In genomic region chr13:76659074-76659473, GRCh38 we compare ENCODE assay signal across 8 cellular contexts.
DNase-seq lines count a peak whose midpoint lies in the region; ATAC-seq and TF ChIP-seq lines count a peak whose summit lies in the region.
"Not testable (repeated sequence)": the region's sequence is repeated elsewhere in the genome, so short reads cannot be mapped to it uniquely, and the experiment has no call there.

No MANE protein-coding gene starts in this region.

- not testable (repeated sequence) for H2AFZ ChIP-seq in ACC112 (ENCODE audit: low read length, unreplicated experiment)

- peak overlapping the region; percentile 21 for H3K4me3 Mint-ChIP-seq in MCF 10A (ENCODE audit: unreplicated experiment)
- H3K4me3 Mint-ChIP-seq in chondrocyte (ENCODE audit: unreplicated experiment), result not testable (repeated sequence)

- H3K9me3 ChIP-seq in RWPE2 (ENCODE audit: severe bottlenecking), result not testable (repeated sequence)

- not testable (repeated sequence) for H3K27me3 ChIP-seq in ACC112 (ENCODE audit: insufficient read depth, low read length); RWPE2 (ENCODE audit: insufficient read depth, poor library complexity, severe bottlenecking)

- POLR2A ChIA-PET in MCF 10A (lab: Yijun Ruan, JAX), result interaction anchor here (0.7 to 1.0 kb wide), 2 partner anchors 10 to 41 kb away, joined by 3 to 5 read pairs; no protein-coding TSS in a partner anchor

- H3K27me3 Mint-ChIP-seq in MCF 10A (ENCODE audit: insufficient read depth, unreplicated experiment); chondrocyte (ENCODE audit: low read depth): not testable (repeated sequence)

- not testable (repeated sequence) for ATAC-seq in RWPE2 (ENCODE audit: low read depth); left cardiac atrium

- H3K4me3 ChIP-seq in ACC112 (ENCODE audit: low read depth, low read length); RWPE2 (ENCODE audit: severe bottlenecking); epithelial cell of esophagus (ENCODE audit: low read length); fibroblast of mammary gland (ENCODE audit: control insufficient read depth, low read depth, low read length): not testable (repeated sequence)

- H3K4me1 Mint-ChIP-seq in MCF 10A (ENCODE audit: insufficient read depth, unreplicated experiment), result peaks cover 23% of the 10 kb centered on the region
- not testable (repeated sequence) for H3K4me1 Mint-ChIP-seq in chondrocyte (ENCODE audit: low read depth)

- not testable (repeated sequence) for H3K36me3 ChIP-seq in ACC112 (ENCODE audit: insufficient read depth, low read length); RWPE2 (ENCODE audit: low read depth)

- BruUV-seq in MCF 10A (replicated peaks; lab: Mats Ljungman, UMichigan), result not testable (repeated sequence)

- DNase-seq in LHCN-M2 (ENCODE audit: low read depth) (peak; percentile 24), MCF 10A (ENCODE audit: unreplicated experiment) (peak; percentile 33), epithelial cell of esophagus (ENCODE audit: low read depth) (peak; percentile 46), fibroblast of mammary gland (ENCODE audit: low read depth) (peak; percentile 24), left cardiac atrium (peak; percentile 27)
- DNase-seq in RWPE2 (ENCODE audit: low spot score); chondrocyte (ENCODE audit: low spot score): not testable (repeated sequence)

- H3K9me3 Mint-ChIP-seq in MCF 10A (ENCODE audit: unreplicated experiment); chondrocyte (ENCODE audit: low read depth): not testable (repeated sequence)

- not testable (repeated sequence) for H3K36me3 Mint-ChIP-seq in MCF 10A (ENCODE audit: insufficient read depth, unreplicated experiment); chondrocyte (ENCODE audit: low read depth)

- H3K4me1 ChIP-seq in ACC112 (ENCODE audit: control insufficient read depth, insufficient read depth, low read length, unreplicated experiment); RWPE2 (ENCODE audit: insufficient read depth, poor library complexity, severe bottlenecking): not testable (repeated sequence)

- intact Hi-C loops in MCF 10A (cut with micrococcal nuclease); left cardiac atrium (cut with DNase I): not testable (repeated sequence)

- not testable (repeated sequence) for H3K79me2 ChIP-seq in ACC112 (ENCODE audit: control insufficient read depth, insufficient read depth, low read length, unreplicated experiment)

- CTCF ChIA-PET in MCF 10A (lab: Yijun Ruan, JAX), result interaction anchor here (0.7 to 2.5 kb wide), 4 partner anchors 10 to 412 kb away, joined by 3 to 8 read pairs (median 4); no protein-coding TSS in a partner anchor

- H3K27ac Mint-ChIP-seq in MCF 10A (ENCODE audit: low read depth, unreplicated experiment), result peak overlapping the region; percentile 88
- H3K27ac Mint-ChIP-seq in chondrocyte (ENCODE audit: unreplicated experiment), result peak overlapping the region; percentile 42

- TF ChIP-seq CTCF in RWPE2 (IDR thresholded peaks at IDR 0.05; ENCODE audit: poor library complexity, severe bottlenecking); MCF 10A (IDR thresholded peaks at IDR 0.05; ENCODE audit: unreplicated experiment); chondrocyte (IDR thresholded peaks at IDR 0.05); epithelial cell of esophagus (IDR thresholded peaks at IDR 0.05; ENCODE audit: insufficient read depth, low read depth, low read length, missing control alignments); fibroblast of mammary gland (conservative IDR thresholded peaks at IDR 0.05; ENCODE audit: control insufficient read depth, insufficient read depth, low read depth, low read length): not testable (repeated sequence)

- H3K27ac ChIP-seq in ACC112 (ENCODE audit: low read depth, low read length), result peak overlapping the region; percentile 55
- H3K27ac ChIP-seq in RWPE2 (ENCODE audit: poor library complexity, severe bottlenecking), result peak overlapping the region; percentile 32
